ENCODE assay signal across 37 cellular contexts in genomic region chr19:326851-327250, GRCh38. TPM values are rescaled to one million over a fixed set of nuclear protein-coding genes. Genes with fewer than 3 reads are reported as not detected.
"Had no signal": no experiment of that assay in that cellular context is flagged by ENCODE, and none has a peak within 500 bp of the region (broad histone marks: within the 10 kb centered on the region; RNA-seq: fewer than 3 reads in every experiment).

No MANE protein-coding gene starts in this region.

- FAIRE-seq: astrocyte, TTC549 had no signal

- DNase-seq: activated B cell treated with CpG ODN at 0.5 μM for 24 hours; activated CD4-positive, alpha-beta memory T cell treated with anti-CD3 and anti-CD28 coated beads for 36 hours; activated CD4-positive, alpha-beta T cell treated with anti-CD3 and anti-CD28 coated beads for 48 hours; activated CD4-positive, alpha-beta T cell treated with anti-CD3 and anti-CD28 coated beads, Interleukin-2, amount 10 ng/mL, durations not matched to agents 7 days and 5 days; activated CD4-positive, alpha-beta T cell treated with anti-CD3 and anti-CD28 coated beads, Interleukin-2, amount 50 U/mL, for 4 hours; activated CD4-positive, CD25-positive, alpha-beta regulatory T cell treated with anti-CD3 and anti-CD28 coated beads, Interleukin-2, amount 50 U/mL, for 72 hours; activated CD8-positive, alpha-beta memory T cell treated with anti-CD3 and anti-CD28 coated beads, Interleukin-2, amount 50 U/mL, for 4 hours; activated CD8-positive, alpha-beta T cell treated with anti-CD3 and anti-CD28 coated beads for 36 hours; activated effector memory CD4-positive, alpha-beta T cell treated with anti-CD3 and anti-CD28 coated beads, Interleukin-2, amount 50 U/mL, for 16 hours; activated gamma-delta T cell treated with Interleukin-2 at 50 U/mL for 16 hours; activated naive CD4-positive, alpha-beta T cell; activated naive CD4-positive, alpha-beta T cell treated with anti-CD3 and anti-CD28 coated beads for 36 hours; activated naive CD4-positive, alpha-beta T cell treated with anti-CD3 and anti-CD28 coated beads, Interleukin-2, amount 50 U/mL, for 16 hours; activated naive CD8-positive, alpha-beta T cell treated with anti-CD3 and anti-CD28 coated beads for 36 hours; activated T-cell treated with anti-CD3 and anti-CD28 coated beads for 4 hours; activated T-cell treated with anti-CD3 and anti-CD28 coated beads, Interleukin-2, amount 50 U/mL, for 1 hour; activated T-cell treated with anti-CD3 and anti-CD28 coated beads, Interleukin-2, amount 50 U/mL, for 4 hours; activated T-cell treated with anti-CD3 and anti-CD28 coated beads, Interleukin-2, amount 50 U/mL, for 72 hours; amniotic stem cell; aorta; body of pancreas; brain microvascular endothelial cell; central memory CD4-positive, alpha-beta T cell; T-helper 1 cell; T-helper 2 cell; T-helper 9 cell had no signal

- H3K9me3 ChIP-seq: adrenal gland, body of pancreas had no signal

- H3K4me1 Mint-ChIP-seq: activated B cell treated with CpG ODN at 0.5 μM for 24 hours; activated CD4-positive, alpha-beta T cell treated with anti-CD3 and anti-CD28 coated beads, Interleukin-2, amount 10 ng/mL, durations not matched to agents 7 days and 5 days; activated naive CD8-positive, alpha-beta T cell treated with anti-CD3 and anti-CD28 coated beads for 36 hours; activated T-helper 17 cell treated with anti-CD3 and anti-CD28 coated beads, Interleukin-2, amount 50 U/mL, for 72 hours had no signal

- H3K27ac Mint-ChIP-seq: activated B cell treated with CpG ODN at 0.5 μM for 24 hours; activated CD4-positive, alpha-beta memory T cell treated with anti-CD3 and anti-CD28 coated beads for 36 hours; activated CD4-positive, alpha-beta T cell treated with anti-CD3 and anti-CD28 coated beads, Interleukin-2, amount 10 ng/mL, durations not matched to agents 7 days and 5 days; activated CD8-positive, alpha-beta T cell treated with anti-CD3 and anti-CD28 coated beads for 36 hours; activated naive CD4-positive, alpha-beta T cell treated with anti-CD3 and anti-CD28 coated beads for 36 hours; activated naive CD4-positive, alpha-beta T cell treated with anti-CD3 and anti-CD28 coated beads, Interleukin-2, amount 50 U/mL, for 72 hours; activated naive CD8-positive, alpha-beta T cell treated with anti-CD3 and anti-CD28 coated beads for 36 hours; activated T-cell treated with anti-CD3 and anti-CD28 coated beads, Interleukin-2, amount 50 U/mL, for 72 hours; activated T-helper 1 cell treated with anti-CD3 and anti-CD28 coated beads, Interleukin-12 subunit alpha, Interleukin-12 subunit beta, Interleukin-2, Interleukin-4 antibody, amounts not matched to agents 30 ng/mL and 10 ng/mL and 1 ng/mL, durations not matched to agents 14 hours and 24 hours and 36 hours; activated T-helper 17 cell treated with anti-CD3 and anti-CD28 coated beads, Interleukin-2, amount 50 U/mL, for 72 hours; T-helper 1 cell treated with Interleukin-12 subunit alpha and Interleukin-12 subunit beta and Interleukin-4 antibody, amounts not matched to agents 30 μg/mL and 1 μg/mL, for 36 hours; T-helper 2 cell treated with Interferon-gamma antibody and Interleukin-4, amounts not matched to agents 5 μg/mL and 100 μg/mL, for 36 hours had no signal

- H3K27me3 ChIP-seq: adrenal gland, body of pancreas, brain microvascular endothelial cell, breast epithelium had no signal

- H3K9me3 Mint-ChIP-seq: activated T-helper 17 cell treated with anti-CD3 and anti-CD28 coated beads, Interleukin-2, amount 50 U/mL, for 72 hours had no signal

- H3K4me1 ChIP-seq: adrenal gland, body of pancreas, breast epithelium had no signal

- H3K4me3 ChIP-seq: adrenal gland, body of pancreas, breast epithelium had no signal

- ATAC-seq: activated CD8-positive, alpha-beta T cell treated with anti-CD3 and anti-CD28 coated beads for 36 hours; activated naive CD4-positive, alpha-beta T cell treated with anti-CD3 and anti-CD28 coated beads, Interleukin-2, amount 50 U/mL, for 72 hours; activated T-cell treated with anti-CD3 and anti-CD28 coated beads, Interleukin-2, amount 50 U/mL, for 4 hours; activated T-cell treated with anti-CD3 and anti-CD28 coated beads, Interleukin-2, amount 50 U/mL, for 72 hours; activated T-helper 17 cell treated with anti-CD3 and anti-CD28 coated beads, Interleukin-2, amount 50 U/mL, for 72 hours; body of pancreas had no signal

- H3K27me3 Mint-ChIP-seq: activated B cell treated with CpG ODN at 0.5 μM for 24 hours; activated CD4-positive, alpha-beta memory T cell treated with anti-CD3 and anti-CD28 coated beads for 36 hours; activated CD4-positive, alpha-beta T cell treated with anti-CD3 and anti-CD28 coated beads, Interleukin-2, amount 10 ng/mL, durations not matched to agents 7 days and 5 days; activated CD8-positive, alpha-beta T cell treated with anti-CD3 and anti-CD28 coated beads for 36 hours; activated naive CD8-positive, alpha-beta T cell treated with anti-CD3 and anti-CD28 coated beads for 36 hours; activated T-helper 17 cell treated with anti-CD3 and anti-CD28 coated beads, Interleukin-2, amount 50 U/mL, for 72 hours had no signal

- H3K4me3 Mint-ChIP-seq: activated B cell treated with CpG ODN at 0.5 μM for 24 hours; activated CD4-positive, alpha-beta memory T cell treated with anti-CD3 and anti-CD28 coated beads for 36 hours; activated CD4-positive, alpha-beta T cell treated with anti-CD3 and anti-CD28 coated beads, Interleukin-2, amount 10 ng/mL, durations not matched to agents 7 days and 5 days; activated CD8-positive, alpha-beta T cell treated with anti-CD3 and anti-CD28 coated beads for 36 hours; activated naive CD4-positive, alpha-beta T cell treated with anti-CD3 and anti-CD28 coated beads for 36 hours; activated naive CD8-positive, alpha-beta T cell treated with anti-CD3 and anti-CD28 coated beads for 36 hours; activated T-cell treated with anti-CD3 and anti-CD28 coated beads, Interleukin-2, amount 50 U/mL, for 4 hours; activated T-cell treated with anti-CD3 and anti-CD28 coated beads, Interleukin-2, amount 50 U/mL, for 72 hours; activated T-helper 1 cell treated with anti-CD3 and anti-CD28 coated beads, Interleukin-12 subunit alpha, Interleukin-12 subunit beta, Interleukin-2, Interleukin-4 antibody, amounts not matched to agents 30 ng/mL and 10 ng/mL and 1 ng/mL, durations not matched to agents 14 hours and 24 hours and 36 hours; activated T-helper 17 cell treated with anti-CD3 and anti-CD28 coated beads, Interleukin-2, amount 50 U/mL, for 72 hours; T-helper 1 cell treated with Interleukin-12 subunit alpha and Interleukin-12 subunit beta and Interleukin-4 antibody, amounts not matched to agents 30 μg/mL and 1 μg/mL, for 36 hours; T-helper 2 cell treated with Interferon-gamma antibody and Interleukin-4, amounts not matched to agents 5 μg/mL and 100 μg/mL, for 36 hours had no signal

- H3K27ac ChIP-seq: adrenal gland, body of pancreas, brain microvascular endothelial cell, breast epithelium, VCaP had no signal

RNA-seq across cellular contexts. Expression of gene PLPP2, which starts 35.6 kb away (rescaled TPM):
- total RNA-seq: activated CD8-positive, alpha-beta memory T cell treated with anti-CD3 and anti-CD28 coated beads for 36 hours; activated naive CD8-positive, alpha-beta T cell treated with anti-CD3 and anti-CD28 coated beads for 36 hours had no signal
